ENCODE assay signal across 8 cellular contexts in genomic region chr17:57868775-57869598, GRCh38. TPM values are rescaled to one million over a fixed set of nuclear protein-coding genes. Genes with fewer than 3 reads are reported as not detected.
A peak's percentile ranks its signal among the peaks of the same experiment; 100 is the strongest.
DNase-seq lines count a peak whose midpoint lies in the region; ATAC-seq and TF ChIP-seq lines count a peak whose summit lies in the region.

No MANE protein-coding gene starts in this region.

- POLR2A ChIA-PET in Caco-2 (lab: Charles Lee) = no interaction called here

- no peaks in the 10 kb centered on the region; the same call in 1 of the 2 replicates for H3K27me3 ChIP-seq in HUES6 (ENCODE audit: control insufficient read depth, insufficient read depth, low read length)
- no peaks in the 10 kb centered on the region for H3K27me3 ChIP-seq in layer of hippocampus (ENCODE audit: control insufficient read depth, insufficient read depth, low read length)
- no peaks in the 10 kb centered on the region for H3K27me3 ChIP-seq in Caco-2 (replicated peaks; ENCODE audit: control insufficient read depth, insufficient read depth, low read length)

- H3K9ac ChIP-seq in HUES6 (ENCODE audit: low read length) = peak overlapping the region; percentile 72

- CTCF ChIA-PET in Caco-2 (lab: Charles Lee) = no interaction called here

- H3K27ac ChIP-seq in HUES6 (ENCODE audit: low read depth, low read length) = peak overlapping the region; percentile 15; the same call in 1 of the 2 replicates
- H3K27ac ChIP-seq in layer of hippocampus (ENCODE audit: low read depth, low read length) = peak overlapping the region; percentile 74
- H3K27ac ChIP-seq in substantia nigra (ENCODE audit: low read depth, low read length, poor library complexity, severe bottlenecking) = peak overlapping the region; percentile 59

- H3K4me1 ChIP-seq in HUES6 (ENCODE audit: control insufficient read depth, insufficient read depth, low read length) (peaks cover 49% of the 10 kb centered on the region), Caco-2 (no peaks in the 10 kb centered on the region)

- no peak overlapping the region for H3K27ac Mint-ChIP-seq in Caco-2 (ENCODE audit: unreplicated experiment)

- no peak overlapping the region for H3K4me3 ChIP-seq in HUES6 (ENCODE audit: low read depth, low read length)
- no peak overlapping the region for H3K4me3 ChIP-seq in Caco-2 (ENCODE audit: low read depth, low read length)

- no peaks in the 10 kb centered on the region for H3K27me3 Mint-ChIP-seq in Caco-2 (ENCODE audit: insufficient read depth, unreplicated experiment)

- H3K36me3 ChIP-seq in HUES6 (ENCODE audit: control insufficient read depth, insufficient read depth, low read length) (no peaks in the 10 kb centered on the region; the same call in 1 of the 2 replicates), Caco-2 (ENCODE audit: control insufficient read depth, insufficient read depth, low read length) (peaks cover 1% of the 10 kb centered on the region; the same call in 1 of the 2 replicates)

- H3K4me1 Mint-ChIP-seq in Caco-2 (ENCODE audit: low read depth, unreplicated experiment) = peaks cover 5% of the 10 kb centered on the region

- ATAC-seq in GM21717 (IDR thresholded peaks at IDR 0.05; ENCODE audit: unreplicated experiment) (no peak), esophagus mucosa (no peak)

- H3K9me3 ChIP-seq in HUES6 (ENCODE audit: control insufficient read depth, insufficient read depth, low read depth, low read length) (no peaks in the 10 kb centered on the region), Caco-2 (no peaks in the 10 kb centered on the region)

- intact Hi-C loops in Caco-2 (cut with micrococcal nuclease; ENCODE audit: unreplicated experiment) = no loop called here

- H3K9me3 Mint-ChIP-seq in Caco-2 (ENCODE audit: unreplicated experiment) = no peaks in the 10 kb centered on the region

- H3K36me3 Mint-ChIP-seq in Caco-2 (ENCODE audit: insufficient read depth, unreplicated experiment) = peaks cover 14% of the 10 kb centered on the region

- no peak overlapping the region for H3K4me3 Mint-ChIP-seq in Caco-2 (ENCODE audit: unreplicated experiment)

- peak; percentile 58 for DNase-seq in UCSD-AML1 (lab: John Stamatoyannopoulos, UW; ENCODE audit: unreplicated experiment)
- DNase-seq in substantia nigra (lab: John Stamatoyannopoulos, UW) = no peak
- DNase-seq in dermis blood vessel endothelial cell = no peak
- no peak for DNase-seq in Caco-2

- no peak for TF ChIP-seq CTCF in Caco-2 (IDR thresholded peaks at IDR 0.05; ENCODE audit: insufficient read depth in 1 of 2, low read depth in 1 of 2, low read length in 1 of 2, severe bottlenecking in 1 of 2, unreplicated experiment in 1 of 2)

- no TSS peak for BruUV-seq in Caco-2 (replicated peaks; lab: Mats Ljungman, UMichigan)

RNA-seq across cellular contexts. Expression of gene MRPS23, which starts 19.1 kb away (rescaled TPM):
- total RNA-seq in dermis blood vessel endothelial cell = 25.4 and 25.9 TPM in 2 replicates
- 72.9 and 75.1 TPM in 2 replicates for total RNA-seq in Caco-2 (2022)
- 29.4 TPM for total RNA-seq in esophagus mucosa

Comparison
In these comparisons a context has a peak if more than half of its experiments do, and no peak if none do; other contexts are left out.
1. H3K27ac ChIP-seq: peak in every context shown above with its lines; median percentile 74 in layer of hippocampus; 59 in substantia nigra; 15 in HUES6.